1 cellular context compared by ENCODE assay signal in the genomic region with DNA sequence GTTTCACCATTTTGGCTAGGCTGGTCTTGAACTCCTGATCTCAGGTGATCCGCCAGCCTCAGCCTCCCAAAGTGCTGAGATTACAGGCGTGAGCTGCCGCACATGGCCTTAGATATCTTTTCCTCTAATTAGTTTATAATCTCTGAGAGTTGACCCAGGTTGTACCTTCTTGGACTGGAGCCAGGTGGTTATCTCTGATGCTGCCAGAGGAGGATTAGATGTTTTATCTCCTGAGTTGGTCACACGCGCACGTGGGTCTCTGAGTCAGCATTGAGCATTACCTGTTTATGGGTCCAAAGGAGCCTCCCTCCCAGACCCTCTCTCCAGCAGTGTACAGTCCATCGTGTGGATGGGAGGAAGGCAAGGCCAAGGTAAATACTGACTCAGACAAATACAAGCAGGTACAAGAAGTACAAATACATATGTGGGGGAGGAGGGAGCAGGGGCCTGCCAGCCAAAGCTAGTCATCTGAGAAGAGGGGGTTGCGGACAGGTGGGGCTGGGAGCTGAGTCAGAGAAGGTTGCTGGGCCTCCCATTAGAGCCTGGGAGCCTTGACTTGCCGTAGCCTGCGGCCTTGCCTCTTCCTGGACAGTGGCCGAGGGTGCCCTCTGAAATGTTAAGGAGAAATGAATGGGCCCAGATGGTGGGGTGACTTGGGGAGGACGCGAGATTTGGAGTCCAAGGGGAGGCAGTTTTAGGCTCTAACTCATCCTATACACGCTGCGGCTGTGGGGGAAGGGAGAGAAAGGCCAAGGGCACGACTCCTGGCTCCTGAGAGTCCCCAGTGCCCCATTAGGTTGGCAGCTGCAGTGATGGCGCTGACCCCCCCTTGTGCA.
A peak's percentile ranks its signal among the peaks of the same experiment; 100 is the strongest.
TF ChIP-seq lines count a peak whose summit lies in the region.

No MANE protein-coding gene starts in this region.

TF ChIP-seq in K562, 482 proteins besides CTCF, POLR2A, EP300 and RAD21 (continued from another document):
- TF ChIP-seq CBFA2T2 (conservative IDR thresholded peaks at IDR 0.05) (peak; percentile 28; the same call in 1 of the 2 replicates), ZC3H11A (IDR thresholded peaks at IDR 0.05; ENCODE audit: low read depth, low read length) (no peak), GTF2E2 (tag; IDR thresholded peaks at IDR 0.05) (no peak), ZNF232 (CRISPR knock-in tag; IDR thresholded peaks at IDR 0.05) (no peak), RBM14 (IDR thresholded peaks at IDR 0.05; ENCODE audit: borderline replicate concordance, insufficient read depth, low read depth, low read length) (no peak), MYC (IDR thresholded peaks at IDR 0.05; ENCODE audit: low read depth, low read length) (0 out of 2 replicates have a peak, but pooled peaks have one; percentile 12), MYC (CRISPR knock-in tag; IDR thresholded peaks at IDR 0.05; ENCODE audit: borderline replicate concordance, low read depth) (no peak), HDAC8 (tag; IDR thresholded peaks at IDR 0.05) (no peak), ZKSCAN1 (IDR thresholded peaks at IDR 0.05; ENCODE audit: low read depth, low read length) (no peak), TCFL5 (CRISPR knock-in tag; conservative IDR thresholded peaks at IDR 0.05) (no peak), NEUROD1 (IDR thresholded peaks at IDR 0.05; ENCODE audit: borderline replicate concordance, low read depth, low read length, partially characterized antibody) (no peak), ZNF12 (CRISPR knock-in tag; IDR thresholded peaks at IDR 0.05) (no peak), SMAD4 (CRISPR knock-in tag; conservative IDR thresholded peaks at IDR 0.05) (no peak), ZNF384 (IDR thresholded peaks at IDR 0.05; ENCODE audit: low read depth, low read length) (no peak), NR2C1 (IDR thresholded peaks at IDR 0.05) (no peak), NR2C1 (tag; IDR thresholded peaks at IDR 0.05) (no peak), KAT7 (CRISPR knock-in tag; IDR thresholded peaks at IDR 0.05; ENCODE audit: borderline replicate concordance) (no peak), SIRT6 (IDR thresholded peaks at IDR 0.05; ENCODE audit: low read depth, low read length) (no peak), NUFIP1 (IDR thresholded peaks at IDR 0.05; ENCODE audit: partially characterized antibody) (no peak), CXXC5 (CRISPR knock-in tag; IDR thresholded peaks at IDR 0.05) (0 out of 2 replicates have a peak, but pooled peaks have one; percentile 12), CTBP1 (IDR thresholded peaks at IDR 0.05; ENCODE audit: borderline replicate concordance) (peak; percentile 52; the same call in 1 of the 2 replicates), PHB (CRISPR knock-in tag; IDR thresholded peaks at IDR 0.05) (no peak), STAG1 (CRISPR knock-in tag; IDR thresholded peaks at IDR 0.05; ENCODE audit: borderline replicate concordance) (no peak), ILF3 (IDR thresholded peaks at IDR 0.05; ENCODE audit: borderline replicate concordance) (no peak), ZNF224 (CRISPR knock-in tag; IDR thresholded peaks at IDR 0.05) (no peak), MCM2 (IDR thresholded peaks at IDR 0.05; ENCODE audit: low read depth) (no peak), KDM1A (IDR thresholded peaks at IDR 0.05) (peak; percentile 30 to 41; a peak in 1 of 4 replicates), BRF1 (IDR thresholded peaks at IDR 0.05; ENCODE audit: borderline replicate concordance, extremely low read depth, insufficient read length) (no peak), U2AF2 (optimal IDR thresholded peaks at IDR 0.05; ENCODE audit: low read depth, low read length) (no peak)
- TF ChIP-seq, protein P1, sequence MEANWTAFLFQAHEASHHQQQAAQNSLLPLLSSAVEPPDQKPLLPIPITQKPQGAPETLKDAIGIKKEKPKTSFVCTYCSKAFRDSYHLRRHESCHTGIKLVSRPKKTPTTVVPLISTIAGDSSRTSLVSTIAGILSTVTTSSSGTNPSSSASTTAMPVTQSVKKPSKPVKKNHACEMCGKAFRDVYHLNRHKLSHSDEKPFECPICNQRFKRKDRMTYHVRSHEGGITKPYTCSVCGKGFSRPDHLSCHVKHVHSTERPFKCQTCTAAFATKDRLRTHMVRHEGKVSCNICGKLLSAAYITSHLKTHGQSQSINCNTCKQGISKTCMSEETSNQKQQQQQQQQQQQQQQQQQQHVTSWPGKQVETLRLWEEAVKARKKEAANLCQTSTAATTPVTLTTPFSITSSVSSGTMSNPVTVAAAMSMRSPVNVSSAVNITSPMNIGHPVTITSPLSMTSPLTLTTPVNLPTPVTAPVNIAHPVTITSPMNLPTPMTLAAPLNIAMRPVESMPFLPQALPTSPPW (CRISPR knock-in tag; IDR thresholded peaks at IDR 0.05) = no peak
